ENCODE assay signal across 15 cellular contexts in genomic region chr5:11046160-11046559, GRCh38.
DNase-seq lines count a peak whose midpoint lies in the region; ATAC-seq and TF ChIP-seq lines count a peak whose summit lies in the region.
"Had no signal": no experiment of that assay in that cellular context is flagged by ENCODE, and none has a peak within 500 bp of the region (broad histone marks: within the 10 kb centered on the region; RNA-seq: fewer than 3 reads in every experiment).

No MANE protein-coding gene starts in this region.

- H3K27ac Mint-ChIP-seq in WTC11 (no peak overlapping the region), MCF 10A (ENCODE audit: low read depth, unreplicated experiment) (no peak overlapping the region)
- H3K27ac Mint-ChIP-seq: activated T-cell treated with anti-CD3 and anti-CD28 coated beads, Interleukin-2, amount 50 U/mL, for 24 hours had no signal

- no peak overlapping the region for H3K14ac ChIP-seq in IMR-90 (replicated peaks; ENCODE audit: low read depth, low read length)

- no peaks in the 10 kb centered on the region for H3K27me3 Mint-ChIP-seq in WTC11 (ENCODE audit: low read depth)
- H3K27me3 Mint-ChIP-seq in MCF 10A (ENCODE audit: insufficient read depth, unreplicated experiment), result peaks cover 25% of the 10 kb centered on the region

- no peak overlapping the region for H3K23ac ChIP-seq in IMR-90 (ENCODE audit: low read depth, low read length)

- no peak overlapping the region for H3K56ac ChIP-seq in IMR-90 (ENCODE audit: extremely low read depth, insufficient read depth, low read length)

- no peak overlapping the region for H3K4me2 ChIP-seq in IMR-90 (ENCODE audit: low read depth, low read length)

- no peak for TF ChIP-seq POLR2A in IMR-90 (IDR thresholded peaks at IDR 0.05; ENCODE audit: low read depth, low read length)
- TF ChIP-seq POLR2A in right lobe of liver (IDR thresholded peaks at IDR 0.05), result no peak
- no peak for TF ChIP-seq POLR2A in esophagus squamous epithelium (IDR thresholded peaks at IDR 0.05)

- DNase-seq in IMR-90, result peak; percentile 18
- peak; percentile 18 for DNase-seq in WTC11 (ENCODE audit: low spot score)
- no peak for DNase-seq in right lobe of liver
- DNase-seq in MCF 10A (ENCODE audit: unreplicated experiment), result no peak
- no peak for DNase-seq in OCI-M2 (lab: John Stamatoyannopoulos, UW; ENCODE audit: unreplicated experiment)
- no peak for DNase-seq in esophagus squamous epithelium (lab: John Stamatoyannopoulos, UW)
- DNase-seq: activated T-cell treated with anti-CD3 and anti-CD28 coated beads, Interleukin-2, amount 50 U/mL, for 24 hours; Caco-2; KG1; NCI-H2227 treated with DMSO at 0.1 percent for 48 hours; SIG-M5; stimulated activated CD4-positive, alpha-beta T cell treated with anti-CD3 and anti-CD28 coated beads, Interleukin-4, amount 100 ng/mL, for 4 hours had no signal

- no peak overlapping the region for H2AK9ac ChIP-seq in IMR-90 (replicated peaks; ENCODE audit: low read depth, low read length, poor library complexity)

- 0 out of 2 replicates have a peak, but pooled peaks have one; percentile 5 for TF ChIP-seq CTCF in C4-2B (conservative IDR thresholded peaks at IDR 0.05)
- TF ChIP-seq CTCF in IMR-90 (conservative IDR thresholded peaks at IDR 0.05; ENCODE audit: low read depth, low read length), result peak; percentile 37; the same call in 1 of the 2 replicates
- TF ChIP-seq CTCF in WTC11 (IDR thresholded peaks at IDR 0.05), result no peak
- peak in 2 of 4 donors; percentile 9 to 13 for TF ChIP-seq CTCF in right lobe of liver (IDR thresholded peaks at IDR 0.05)
- no peak for TF ChIP-seq CTCF in MCF 10A (IDR thresholded peaks at IDR 0.05; ENCODE audit: unreplicated experiment)
- no peak for TF ChIP-seq CTCF in esophagus squamous epithelium (IDR thresholded peaks at IDR 0.05)

- H3K9me3 ChIP-seq in IMR-90 (ENCODE audit: control insufficient read depth, insufficient read depth, low read length), result no peaks in the 10 kb centered on the region
- H3K9me3 ChIP-seq in right lobe of liver, result no peaks in the 10 kb centered on the region
- H3K9me3 ChIP-seq in esophagus squamous epithelium, result no peaks in the 10 kb centered on the region
- H3K9me3 ChIP-seq: Caco-2, prostate gland had no signal

- H3K4me1 Mint-ChIP-seq in WTC11 (no peaks in the 10 kb centered on the region), MCF 10A (ENCODE audit: insufficient read depth, unreplicated experiment) (no peaks in the 10 kb centered on the region)

- H3K27me3 ChIP-seq in IMR-90 (ENCODE audit: control insufficient read depth, insufficient read depth, low read length) (peaks cover 7% of the 10 kb centered on the region), right lobe of liver (no peaks in the 10 kb centered on the region), esophagus squamous epithelium (peaks cover 0 to 21% (median 0%) of the 10 kb centered on the region in 4 donors)

- H2BK15ac ChIP-seq in IMR-90 (ENCODE audit: low read depth, low read length), result no peak overlapping the region

- in situ Hi-C loops in IMR-90 (cut with MboI; ENCODE audit: low sequenced_read_pairs), result no loop called here

- no peak overlapping the region for H3K18ac ChIP-seq in IMR-90 (ENCODE audit: low read depth, low read length)

- no peak overlapping the region for H2BK20ac ChIP-seq in IMR-90 (ENCODE audit: low read depth, low read length)

- TF ChIP-seq RAD21 in IMR-90 (IDR thresholded peaks at IDR 0.05; ENCODE audit: low read length), result peak; percentile 46

- H3K79me1 ChIP-seq in IMR-90 (ENCODE audit: low read depth in 1 of 2, low read length in 2 of 2), result no peaks in the 10 kb centered on the region

- H4K8ac ChIP-seq in IMR-90 (ENCODE audit: low read depth in 2 of 2, low read length in 2 of 2), result no peak overlapping the region

- H2AFZ ChIP-seq in IMR-90 (replicated peaks; ENCODE audit: low read length, poor library complexity), result no peak overlapping the region

- H3K9me1 ChIP-seq in IMR-90 (ENCODE audit: insufficient read depth, low read length), result no peaks in the 10 kb centered on the region

- H3K4me3 Mint-ChIP-seq in WTC11 (no peak overlapping the region), MCF 10A (ENCODE audit: unreplicated experiment) (no peak overlapping the region)
- H3K4me3 Mint-ChIP-seq: activated T-cell treated with anti-CD3 and anti-CD28 coated beads, Interleukin-2, amount 50 U/mL, for 24 hours had no signal

- H2BK120ac ChIP-seq in IMR-90 (ENCODE audit: low read depth, low read length), result no peak overlapping the region

- dilution Hi-C loops in IMR-90 (cut with HindIII; ENCODE audit: low sequenced_read_pairs, unreplicated experiment), result no loop called here

- no peaks in the 10 kb centered on the region for H4K20me1 ChIP-seq in IMR-90 (ENCODE audit: insufficient read depth, low read length)

- ATAC-seq in IMR-90 (ENCODE audit: low read depth), result peak; percentile 77
- peak; percentile 83 for ATAC-seq in WTC11
- peak; percentile 35 to 64 (median 42) for ATAC-seq in right lobe of liver
- no peak for ATAC-seq in HG02840 (IDR thresholded peaks at IDR 0.05; ENCODE audit: low FRiP score, unreplicated experiment)

- POLR2A ChIA-PET in IMR-90 (lab: Charles Lee; ENCODE audit: unreplicated experiment) (no interaction called here), WTC11 (lab: Charles Lee) (no interaction called here), MCF 10A (lab: Yijun Ruan, JAX) (no interaction called here)

- H3K4me3 ChIP-seq in IMR-90 (ENCODE audit: insufficient read depth, low read depth, low read length) (no peak overlapping the region), right lobe of liver (no peak overlapping the region), esophagus squamous epithelium (no peak overlapping the region)
- H3K4me3 ChIP-seq: prostate gland had no signal

- H3K4me1 ChIP-seq in IMR-90 (ENCODE audit: control insufficient read depth, insufficient read depth, low read length) (no peaks in the 10 kb centered on the region), right lobe of liver (no peaks in the 10 kb centered on the region), esophagus squamous epithelium (no peaks in the 10 kb centered on the region)
- H3K4me1 ChIP-seq: prostate gland had no signal

- no peak overlapping the region for H3K27ac ChIP-seq in C4-2B
- H3K27ac ChIP-seq in IMR-90 (ENCODE audit: insufficient read depth, low read length), result no peak overlapping the region
- H3K27ac ChIP-seq in right lobe of liver, result no peak overlapping the region
- no peak overlapping the region for H3K27ac ChIP-seq in esophagus squamous epithelium
- H3K27ac ChIP-seq: prostate gland had no signal

- BruUV-seq in IMR-90 (replicated peaks; lab: Mats Ljungman, UMichigan) (no TSS peak), MCF 10A (replicated peaks; lab: Mats Ljungman, UMichigan) (no TSS peak)

- no peak overlapping the region for H2AK5ac ChIP-seq in IMR-90 (ENCODE audit: low read depth, low read length)

- H2BK5ac ChIP-seq in IMR-90 (ENCODE audit: low read depth, low read length, poor library complexity, severe bottlenecking), result no peak overlapping the region

- 50% methylated on average over 2 of the region's 7 CpGs; no CpG with 5 or more reads in 1 of the 2 experiments for WGBS in IMR-90 (ENCODE audit: extremely low coverage in 2 of 2, insufficient read length in 1 of 2), 2 experiments
- WGBS in right lobe of liver (ENCODE audit: insufficient coverage, low coverage, low lambda C conversion rate, missing lambda C conversion rate), result 41% methylated on average over 7 of the region's 7 CpGs
- 42 to 51% methylated on average over 5 to 6 of the region's 7 CpGs for WGBS in esophagus squamous epithelium, 2 donors

- no peak overlapping the region for H3K4ac ChIP-seq in IMR-90 (ENCODE audit: low read depth, low read length)

- no peaks in the 10 kb centered on the region for H3K9me3 Mint-ChIP-seq in WTC11
- no peaks in the 10 kb centered on the region for H3K9me3 Mint-ChIP-seq in MCF 10A (ENCODE audit: unreplicated experiment)
- H3K9me3 Mint-ChIP-seq: activated T-cell treated with anti-CD3 and anti-CD28 coated beads, Interleukin-2, amount 50 U/mL, for 24 hours had no signal

- no peaks in the 10 kb centered on the region for H3K36me3 Mint-ChIP-seq in WTC11
- H3K36me3 Mint-ChIP-seq in MCF 10A (ENCODE audit: insufficient read depth, unreplicated experiment), result no peaks in the 10 kb centered on the region

- intact Hi-C loops in IMR-90 (cut with micrococcal nuclease) (loop anchor here (5.0 kb wide), 1 partner anchor 184 kb away; no protein-coding TSS in a partner anchor), right lobe of liver (cut with DNase I) (no loop called here), MCF 10A (cut with micrococcal nuclease) (no loop called here), esophagus squamous epithelium (cut with DNase I) (no loop called here)

- no peak overlapping the region for H4K5ac ChIP-seq in IMR-90 (ENCODE audit: low read depth, low read length)

- H3K36me3 ChIP-seq in IMR-90 (ENCODE audit: control insufficient read depth, insufficient read depth, low read length) (no peaks in the 10 kb centered on the region), right lobe of liver (no peaks in the 10 kb centered on the region), esophagus squamous epithelium (no peaks in the 10 kb centered on the region)
- H3K36me3 ChIP-seq: prostate gland had no signal

- no peak overlapping the region for H3K9ac ChIP-seq in IMR-90 (ENCODE audit: low read depth, low read length)

- CTCF ChIA-PET in IMR-90 (lab: Yijun Ruan, JAX), result no interaction called here
- CTCF ChIA-PET in WTC11 (lab: Charles Lee), result interaction anchor here (0.7 to 0.9 kb wide), 2 partner anchors 16 to 190 kb away, joined by 3 read pairs; no protein-coding TSS in a partner anchor
- CTCF ChIA-PET in MCF 10A (lab: Yijun Ruan, JAX), result interaction anchor here (0.6 kb wide), 1 partner anchor 42 kb away, joined by 3 read pairs; no protein-coding TSS in a partner anchor

- H4K91ac ChIP-seq in IMR-90 (ENCODE audit: insufficient read depth, low read depth, low read length), result no peak overlapping the region

TF ChIP-seq in WTC11, 78 proteins besides CTCF, POLR2A, EP300 and RAD21 (continues in another document):
- TF ChIP-seq TP53 (CRISPR knock-in tag; IDR thresholded peaks at IDR 0.05), result no peak
- no peak for TF ChIP-seq NFE2L1 (CRISPR knock-in tag; IDR thresholded peaks at IDR 0.05)
- TF ChIP-seq NR2C2 (CRISPR knock-in tag; IDR thresholded peaks at IDR 0.05), result no peak
- TF ChIP-seq HMGA2 (CRISPR knock-in tag; IDR thresholded peaks at IDR 0.05), result no peak
- TF ChIP-seq SMAD3 (CRISPR knock-in tag; IDR thresholded peaks at IDR 0.05; ENCODE audit: borderline replicate concordance), result no peak
- TF ChIP-seq IRF2 (CRISPR knock-in tag; IDR thresholded peaks at IDR 0.05; ENCODE audit: borderline replicate concordance, low read depth), result no peak
- TF ChIP-seq ZNF671 (CRISPR knock-in tag; IDR thresholded peaks at IDR 0.05), result no peak
- no peak for TF ChIP-seq E2F5 (CRISPR knock-in tag; IDR thresholded peaks at IDR 0.05)
- no peak for TF ChIP-seq RELA (CRISPR knock-in tag; IDR thresholded peaks at IDR 0.05; ENCODE audit: borderline replicate concordance)

Comparison
In these comparisons a context has a peak if more than half of its experiments do, and no peak if none do; other contexts are left out.
1. CTCF ChIP-seq: peak in C4-2B (single experiment) and IMR-90 (single experiment); none in WTC11 (single experiment), MCF 10A (single experiment) and esophagus squamous epithelium (0 of 6).
2. DNase-seq: peak in IMR-90 (single experiment) and WTC11 (single experiment); none in right lobe of liver (0 of 3), MCF 10A (single experiment), OCI-M2 (single experiment) and esophagus squamous epithelium (single experiment).